Comparison of ENCODE assay signal across 1 cellular context in genomic region chr5:111043712-111044506, GRCh38.
TF ChIP-seq lines count a peak whose summit lies in the region.

No MANE protein-coding gene starts in this region.

TF ChIP-seq in HEK293, 187 proteins besides CTCF, POLR2A, EP300 and RAD21 (continued from another document):
- peak; percentile 26; the same call in 1 of the 2 replicates for TF ChIP-seq HIC1 (tag by site-specific recombination; IDR thresholded peaks at IDR 0.05)
- TF ChIP-seq TRIM28 (IDR thresholded peaks at IDR 0.05; ENCODE audit: borderline replicate concordance, low read length) = no peak
- no peak for TF ChIP-seq ZNF558 (tag by site-specific recombination; IDR thresholded peaks at IDR 0.05)
- no peak for TF ChIP-seq ZNF571 (tag by site-specific recombination; IDR thresholded peaks at IDR 0.05)
- no peak for TF ChIP-seq ZNF391 (tag by site-specific recombination; IDR thresholded peaks at IDR 0.05; ENCODE audit: borderline replicate concordance, low read depth)
- TF ChIP-seq ZNF214 (tag by site-specific recombination; IDR thresholded peaks at IDR 0.05; ENCODE audit: borderline replicate concordance) = no peak
